Comparison of ENCODE assay signal across 34 cellular contexts in the genomic region with DNA sequence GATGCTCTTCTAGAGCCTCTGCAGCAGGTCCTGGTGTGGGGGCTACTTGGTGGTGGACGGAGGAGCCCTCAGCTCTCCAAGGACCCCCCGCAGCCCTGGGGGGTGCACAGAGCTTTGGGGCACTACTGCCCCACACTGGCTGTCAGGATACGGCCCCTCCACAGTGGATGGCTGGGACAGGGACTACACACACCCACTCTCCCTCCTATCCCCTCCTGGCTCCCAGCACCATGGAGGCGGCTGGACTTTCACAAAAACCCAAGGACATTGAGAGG. TPM values are rescaled to one million over a fixed set of nuclear protein-coding genes. Genes with fewer than 3 reads are reported as not detected.
"Had no signal": no experiment of that assay in that cellular context is flagged by ENCODE, and none has a peak within 500 bp of the region (broad histone marks: within the 10 kb centered on the region; RNA-seq: fewer than 3 reads in every experiment).

No MANE protein-coding gene starts in this region.

- H3K27ac ChIP-seq: ascending aorta, cardiac muscle cell, colonic mucosa, heart right ventricle, left lung, neutrophil, pancreas, tibial artery, upper lobe of right lung had no signal

- H3K4me1 Mint-ChIP-seq: activated B cell treated with CpG ODN at 0.5 μM for 24 hours; activated naive CD4-positive, alpha-beta T cell treated with anti-CD3 and anti-CD28 coated beads, Interleukin-2, amount 10 ng/mL, durations not matched to agents 7 days and 5 days; activated naive CD8-positive, alpha-beta T cell treated with anti-CD3 and anti-CD28 coated beads, Interleukin-2, amount 10 ng/mL, durations not matched to agents 7 days and 5 days; brain; nephron; stimulated activated memory B cell treated with anti-CD40 and anti-IgM and Interleukin-4, amounts not matched to agents 10 μg/mL and 1 μg/mL and 100 μg/mL, for 72 hours had no signal

- H3K4me3 Mint-ChIP-seq: activated B cell treated with CpG ODN at 0.5 μM for 24 hours; activated naive CD4-positive, alpha-beta T cell treated with anti-CD3 and anti-CD28 coated beads, Interleukin-2, amount 10 ng/mL, durations not matched to agents 7 days and 5 days; activated naive CD8-positive, alpha-beta T cell treated with anti-CD3 and anti-CD28 coated beads, Interleukin-2, amount 10 ng/mL, durations not matched to agents 7 days and 5 days; brain; nephron; stimulated activated memory B cell treated with anti-CD40 and anti-IgM and Interleukin-4, amounts not matched to agents 10 μg/mL and 1 μg/mL and 100 μg/mL, for 72 hours; stimulated activated naive CD8-positive, alpha-beta T cell treated with anti-CD3 and anti-CD28 coated beads, Interleukin-15, amount 100 ng/mL, for 72 hours; T-helper 2 cell treated with Interferon-gamma antibody and Interleukin-4, amounts not matched to agents 5 μg/mL and 100 μg/mL, for 36 hours had no signal

- H3K36me3 ChIP-seq: ascending aorta, cardiac muscle cell, colonic mucosa, heart right ventricle, left lung, neutrophil, pancreas, sigmoid colon, tibial artery, upper lobe of right lung had no signal

- H3K27ac Mint-ChIP-seq: activated B cell treated with CpG ODN at 0.5 μM for 24 hours; activated naive CD4-positive, alpha-beta T cell treated with anti-CD3 and anti-CD28 coated beads, Interleukin-2, amount 10 ng/mL, durations not matched to agents 7 days and 5 days; activated naive CD8-positive, alpha-beta T cell treated with anti-CD3 and anti-CD28 coated beads, Interleukin-2, amount 10 ng/mL, durations not matched to agents 7 days and 5 days; brain; nephron; stimulated activated memory B cell treated with anti-CD40 and anti-IgM and Interleukin-4, amounts not matched to agents 10 μg/mL and 1 μg/mL and 100 μg/mL, for 72 hours; stimulated activated naive CD8-positive, alpha-beta T cell treated with anti-CD3 and anti-CD28 coated beads, Interleukin-15, amount 100 ng/mL, for 72 hours; T-helper 2 cell treated with Interferon-gamma antibody and Interleukin-4, amounts not matched to agents 5 μg/mL and 100 μg/mL, for 36 hours had no signal

- H3K27me3 ChIP-seq: ascending aorta, cardiac muscle cell, colonic mucosa, neutrophil, pancreas, upper lobe of right lung had no signal

- ATAC-seq: left lung; pancreas; stimulated activated memory B cell treated with anti-CD40 and anti-IgM and Interleukin-4, amounts not matched to agents 10 μg/mL and 1 μg/mL and 100 μg/mL, for 72 hours; stimulated activated naive CD8-positive, alpha-beta T cell treated with anti-CD3 and anti-CD28 coated beads, Interleukin-15, amount 100 ng/mL, for 72 hours; upper lobe of right lung had no signal

- DNase-seq: activated CD8-positive, alpha-beta memory T cell treated with anti-CD3 and anti-CD28 coated beads, Interleukin-2, amount 50 U/mL, for 4 hours; activated gamma-delta T cell; activated naive CD4-positive, alpha-beta T cell treated with anti-CD3 and anti-CD28 coated beads, Interleukin-2, amount 10 ng/mL, durations not matched to agents 7 days and 5 days; activated naive CD8-positive, alpha-beta T cell treated with anti-CD3 and anti-CD28 coated beads, Interleukin-2, amount 10 ng/mL, durations not matched to agents 7 days and 5 days; cerebellar nuclear complex; colonic mucosa; effector memory CD4-positive, alpha-beta T cell; erythroblast; heart right ventricle; sigmoid colon; small intestine; stimulated activated CD4-positive, alpha-beta T cell treated with anti-CD3 and anti-CD28 coated beads, Interleukin-1b, Interleukin-23, amount 100 ng/mL, for 48 hours; stimulated activated CD4-positive, alpha-beta T cell treated with anti-CD3 and anti-CD28 coated beads, Interleukin-4, amount 100 ng/mL, for 4 hours; stimulated activated naive CD8-positive, alpha-beta T cell treated with anti-CD3 and anti-CD28 coated beads, Interleukin-15, amount 100 ng/mL, for 72 hours; T-helper 1 cell had no signal

- FAIRE-seq: pancreas, small intestine had no signal

- H3K36me3 Mint-ChIP-seq: activated naive CD4-positive, alpha-beta T cell treated with anti-CD3 and anti-CD28 coated beads, Interleukin-2, amount 10 ng/mL, durations not matched to agents 7 days and 5 days; brain; stimulated activated memory B cell treated with anti-CD40 and anti-IgM and Interleukin-4, amounts not matched to agents 10 μg/mL and 1 μg/mL and 100 μg/mL, for 72 hours had no signal

- H3K27me3 Mint-ChIP-seq: activated B cell treated with CpG ODN at 0.5 μM for 24 hours; stimulated activated naive CD8-positive, alpha-beta T cell treated with anti-CD3 and anti-CD28 coated beads, Interleukin-15, amount 100 ng/mL, for 72 hours had no signal

- H3K9me3 ChIP-seq: ascending aorta, colonic mucosa, neutrophil, pancreas, psoas muscle, upper lobe of right lung had no signal

- H3K4me3 ChIP-seq: ascending aorta, cardiac muscle cell, colonic mucosa, heart right ventricle, left lung, pancreas, psoas muscle, sigmoid colon, tibial artery, upper lobe of right lung had no signal

- H3K4me1 ChIP-seq: ascending aorta, colonic mucosa, heart right ventricle, left lung, pancreas, psoas muscle, sigmoid colon, tibial artery, upper lobe of right lung had no signal

RNA-seq across cellular contexts. Expression of gene GPR35, which starts 12.6 kb away (rescaled TPM):
- total RNA-seq: ascending aorta had no signal
- polyA plus RNA-seq: fibroblast of lung had no signal

RNA-seq across cellular contexts. Expression of gene AQP12B, which starts 44.8 kb away (rescaled TPM):
- total RNA-seq: activated B cell treated with CpG ODN at 0.5 μM for 24 hours; activated CD8-positive, alpha-beta memory T cell treated with anti-CD3 and anti-CD28 coated beads for 36 hours; activated naive CD8-positive, alpha-beta T cell treated with anti-CD3 and anti-CD28 coated beads, Interleukin-2, amount 10 ng/mL, durations not matched to agents 7 days and 5 days; ascending aorta; cardiac muscle cell; dermis microvascular lymphatic vessel endothelial cell; fibroblast of lung; fibroblast of villous mesenchyme; heart right ventricle; left lung; lung microvascular endothelial cell; mucosa of gallbladder; psoas muscle; sigmoid colon; upper lobe of right lung had no signal
- polyA plus RNA-seq: cardiac muscle cell, fibroblast of lung, psoas muscle had no signal

RNA-seq across cellular contexts. Expression of gene AQP12A, which starts 53.8 kb away (rescaled TPM):
- total RNA-seq: activated B cell treated with CpG ODN at 0.5 μM for 24 hours; activated CD8-positive, alpha-beta memory T cell treated with anti-CD3 and anti-CD28 coated beads for 36 hours; activated naive CD8-positive, alpha-beta T cell treated with anti-CD3 and anti-CD28 coated beads, Interleukin-2, amount 10 ng/mL, durations not matched to agents 7 days and 5 days; ascending aorta; cardiac muscle cell; dermis microvascular lymphatic vessel endothelial cell; fibroblast of lung; fibroblast of villous mesenchyme; heart right ventricle; left lung; lung microvascular endothelial cell; mucosa of gallbladder; psoas muscle; sigmoid colon; upper lobe of right lung had no signal
- polyA plus RNA-seq: cardiac muscle cell, fibroblast of lung, heart right ventricle, psoas muscle had no signal
